Comparison of ENCODE assay signal across 23 cellular contexts in the genomic region with DNA sequence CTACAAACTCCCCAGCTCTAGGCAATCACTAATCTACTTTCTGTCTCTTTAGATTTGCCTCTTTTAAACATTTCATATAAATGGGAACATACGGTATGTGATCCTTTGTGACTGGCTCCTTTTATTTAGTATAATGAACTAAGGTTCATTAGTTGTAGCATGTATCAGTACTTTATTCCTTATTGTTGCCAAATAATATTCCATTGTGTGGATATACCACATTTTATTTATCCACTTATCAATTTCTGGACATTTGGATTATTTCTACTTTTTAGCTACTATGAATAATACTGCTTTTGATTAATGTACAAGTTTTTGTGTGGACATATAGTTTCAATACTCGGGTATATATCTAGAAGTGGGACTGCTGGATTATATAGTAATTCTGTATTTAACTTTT.
"Had no signal": no experiment of that assay in that cellular context is flagged by ENCODE, and none has a peak within 500 bp of the region (broad histone marks: within the 10 kb centered on the region; RNA-seq: fewer than 3 reads in every experiment).

No MANE protein-coding gene starts in this region.

- H3K4me1 Mint-ChIP-seq: mesothelial cell of epicardium had no signal

- H3K4me3 ChIP-seq: coronary artery, dorsolateral prefrontal cortex, esophagus squamous epithelium, gastrocnemius medialis, heart right ventricle, left lung, lower lobe of right lung, mucosa of descending colon had no signal

- ATAC-seq: esophagus mucosa, gastrocnemius medialis, heart right ventricle, left cardiac atrium, left lung, left ventricle myocardium superior, lower lobe of right lung, mucosa of descending colon had no signal

- H3K27ac ChIP-seq: coronary artery, dorsolateral prefrontal cortex, epithelial cell of prostate, esophagus squamous epithelium, gastrocnemius medialis, heart right ventricle, left lung, lower lobe of right lung had no signal

- H3K9me3 ChIP-seq: esophagus squamous epithelium, gastrocnemius medialis, left lung, lower lobe of right lung, mucosa of descending colon had no signal

- H3K27ac Mint-ChIP-seq: mesothelial cell of epicardium had no signal

- H3K36me3 ChIP-seq: lower lobe of right lung had no signal

- H3K4me1 ChIP-seq: esophagus squamous epithelium, gastrocnemius medialis, lower lobe of right lung had no signal

- DNase-seq: dermis blood vessel endothelial cell; effector CD4-positive, alpha-beta T cell; effector memory CD4-positive, alpha-beta T cell; erythroblast; esophagus squamous epithelium; foreskin fibroblast; foreskin melanocyte; gastrocnemius medialis; glutamatergic neuron; head of caudate nucleus; heart right ventricle; hippocampal formation; left cardiac atrium; left lung; left ventricle myocardium superior; lower lobe of right lung; mesenchymal stem cell; mucosa of descending colon had no signal

- H3K4me3 Mint-ChIP-seq: mesothelial cell of epicardium had no signal

- H3K27me3 ChIP-seq: dorsolateral prefrontal cortex, esophagus squamous epithelium, gastrocnemius medialis, heart right ventricle, left lung had no signal
